In genomic region chr21:44087426-44088400, GRCh38 we compare ENCODE assay signal across 12 cellular contexts. TPM values are rescaled to one million over a fixed set of nuclear protein-coding genes. Genes with fewer than 3 reads are reported as not detected.
A peak's percentile ranks its signal among the peaks of the same experiment; 100 is the strongest.
DNase-seq lines count a peak whose midpoint lies in the region; FAIRE-seq and TF ChIP-seq lines count a peak whose summit lies in the region.
"Had no signal": no experiment of that assay in that cellular context is flagged by ENCODE, and none has a peak within 500 bp of the region (broad histone marks: within the 10 kb centered on the region; RNA-seq: fewer than 3 reads in every experiment).

No MANE protein-coding gene starts in this region.

- peak overlapping the region; percentile 97 for H3K27ac Mint-ChIP-seq in activated naive CD4-positive, alpha-beta T cell treated with anti-CD3 and anti-CD28 coated beads, Interleukin-2, amount 50 U/mL, for 24 hours
- peak overlapping the region; percentile 58 for H3K27ac Mint-ChIP-seq in type B pancreatic cell

- H3K27me3 ChIP-seq in adrenal gland (no peaks in the 10 kb centered on the region), esophagus muscularis mucosa (no peaks in the 10 kb centered on the region)
- H3K27me3 ChIP-seq: thyroid gland had no signal

- TF ChIP-seq POLR2A in adrenal gland (IDR thresholded peaks at IDR 0.05) = no peak
- no peak for TF ChIP-seq POLR2A in H54 (IDR thresholded peaks at IDR 0.05; ENCODE audit: low read depth, low read length)
- TF ChIP-seq POLR2A in esophagus muscularis mucosa (IDR thresholded peaks at IDR 0.05; ENCODE audit: low read depth) = no peak

- H3K36me3 ChIP-seq in adrenal gland (replicated peaks in 1 of 2) (peaks cover 0 to 60% of the 10 kb centered on the region in 2 donors), esophagus muscularis mucosa (peaks cover 46 to 98% (median 85%) of the 10 kb centered on the region in 4 donors)

- H3K4me3 ChIP-seq in adrenal gland = peak overlapping the region in 1 of 4 donors; percentile 8
- H3K4me3 ChIP-seq in esophagus muscularis mucosa = no peak overlapping the region
- H3K4me3 ChIP-seq: thyroid gland had no signal

- no peaks in the 10 kb centered on the region for H3K9me3 ChIP-seq in adrenal gland (replicated peaks in 1 of 3)
- H3K9me3 ChIP-seq in esophagus muscularis mucosa = no peaks in the 10 kb centered on the region
- H3K9me3 ChIP-seq: thyroid gland had no signal

- peaks cover 80% of the 10 kb centered on the region for H3K4me1 Mint-ChIP-seq in activated naive CD4-positive, alpha-beta T cell treated with anti-CD3 and anti-CD28 coated beads, Interleukin-2, amount 50 U/mL, for 24 hours
- H3K4me1 Mint-ChIP-seq in type B pancreatic cell (ENCODE audit: unreplicated experiment) = peaks cover 16% of the 10 kb centered on the region

- no peaks in the 10 kb centered on the region for H3K9me3 Mint-ChIP-seq in activated naive CD4-positive, alpha-beta T cell treated with anti-CD3 and anti-CD28 coated beads, Interleukin-2, amount 50 U/mL, for 24 hours
- no peaks in the 10 kb centered on the region for H3K9me3 Mint-ChIP-seq in type B pancreatic cell

- H3K4me3 Mint-ChIP-seq in activated naive CD4-positive, alpha-beta T cell treated with anti-CD3 and anti-CD28 coated beads, Interleukin-2, amount 50 U/mL, for 24 hours = peak overlapping the region; percentile 62
- no peak overlapping the region for H3K4me3 Mint-ChIP-seq in type B pancreatic cell

- DNase-seq in activated naive CD4-positive, alpha-beta T cell (lab: John Stamatoyannopoulos, UW) = no peak
- DNase-seq in adrenal gland (peak; percentile 45 to 78 (median 73)), mucosa of gallbladder (ENCODE audit: low spot score) (peak; percentile 13), type B pancreatic cell (ENCODE audit: extremely low spot score, unreplicated experiment) (peak; percentile 49), H54 (ENCODE audit: insufficient read length, low spot score) (no peak), esophagus muscularis mucosa (ENCODE audit: extremely low spot score) (no peak), NCI-H82 treated with DMSO at 0.1 percent for 48 hours (lab: John Stamatoyannopoulos, UW; ENCODE audit: unreplicated experiment) (no peak)
- DNase-seq: AML-193; NCI-H1417 treated with DMSO at 0.1 percent for 48 hours; stimulated activated CD4-positive, alpha-beta T cell treated with anti-CD3 and anti-CD28 coated beads, Interleukin-1b, Interleukin-23, amount 100 ng/mL, for 48 hours; thyroid gland had no signal

- H3K36me3 Mint-ChIP-seq in activated naive CD4-positive, alpha-beta T cell treated with anti-CD3 and anti-CD28 coated beads, Interleukin-2, amount 50 U/mL, for 24 hours = peaks cover 21% of the 10 kb centered on the region
- peaks cover 27% of the 10 kb centered on the region for H3K36me3 Mint-ChIP-seq in type B pancreatic cell

- no peaks in the 10 kb centered on the region for H3K27me3 Mint-ChIP-seq in activated naive CD4-positive, alpha-beta T cell treated with anti-CD3 and anti-CD28 coated beads, Interleukin-2, amount 50 U/mL, for 24 hours
- H3K27me3 Mint-ChIP-seq in type B pancreatic cell = no peaks in the 10 kb centered on the region

- WGBS in adrenal gland, 4 donors = 46 to 76% (median 56%) methylated on average over 26 to 33 of the region's 33 CpGs
- WGBS in esophagus muscularis mucosa = 89% methylated on average over 31 of the region's 33 CpGs

- H3K4me1 ChIP-seq in adrenal gland (replicated peaks in 1 of 2) (peaks cover 6 to 24% of the 10 kb centered on the region in 2 donors), esophagus muscularis mucosa (peaks cover 12 to 48% (median 25%) of the 10 kb centered on the region in 4 donors)

- peak overlapping the region in 2 of 5 donors; percentile 63 to 84 for H3K27ac ChIP-seq in adrenal gland
- H3K27ac ChIP-seq in esophagus muscularis mucosa (replicated peaks in 1 of 4) = peak overlapping the region in 1 of 4 donors; percentile 37

- no peak for FAIRE-seq in H54 (lab: Jason Lieb, UNC)

- intact Hi-C loops in adrenal gland (cut with DNase I) = no loop called here
- intact Hi-C loops in esophagus muscularis mucosa (cut with DNase I) = no loop called here

- no peak for TF ChIP-seq EP300 in esophagus muscularis mucosa (IDR thresholded peaks at IDR 0.05)

- TF ChIP-seq CTCF in adrenal gland (IDR thresholded peaks at IDR 0.05) (no peak), type B pancreatic cell (conservative IDR thresholded peaks at IDR 0.05) (no peak), esophagus muscularis mucosa (IDR thresholded peaks at IDR 0.05) (no peak)

RNA-seq across cellular contexts. Expression of gene PWP2, which starts 19.5 kb away (rescaled TPM):
- 10 to 100 TPM in 2 of 8 donors, 1 to 10 TPM in 6; 4.0 to 33.0 (median 5.7) TPM for total RNA-seq in adrenal gland
- 1 to 10 TPM in 2 of 3 donors, under 1 TPM in 1; 0.09 to 5.7 (median 4.0) TPM for polyA plus RNA-seq in adrenal gland
- 6.2 TPM for total RNA-seq in mucosa of gallbladder
- 5.1 and 5.8 TPM in 2 replicates for total RNA-seq in type B pancreatic cell (ENCODE audit: low replicate concordance)
- total RNA-seq in esophagus muscularis mucosa = 10 to 100 TPM in 1 of 4 donors, 1 to 10 TPM in 3; 1.9 to 10.8 (median 6.7) TPM

RNA-seq across cellular contexts. Expression of gene GATD3, which starts 45.8 kb away (rescaled TPM):
- 10 to 100 TPM in 6 of 8 donors, 1 to 10 TPM in 2; 4.6 to 53.4 (median 12.6) TPM for total RNA-seq in adrenal gland
- 10 to 100 TPM; 10.3 to 13.7 (median 10.9) TPM for polyA plus RNA-seq in adrenal gland
- 10.1 TPM for total RNA-seq in mucosa of gallbladder
- total RNA-seq in type B pancreatic cell (ENCODE audit: low replicate concordance) = 6.9 and 13.4 TPM in 2 replicates
- total RNA-seq in esophagus muscularis mucosa = 10 to 100 TPM in 2 of 4 donors, 1 to 10 TPM in 2; 4.3 to 31.6 (median 9.0) TPM

Comparison
In these comparisons a context has a peak if more than half of its experiments do, and no peak if none do; other contexts are left out.
1. DNase-seq: peak in adrenal gland (7 of 7), mucosa of gallbladder (single experiment) and type B pancreatic cell (single experiment); none in activated naive CD4-positive, alpha-beta T cell (0 of 4), H54 (single experiment), esophagus muscularis mucosa (single experiment) and NCI-H82 treated with DMSO at 0.1 percent for 48 hours (single experiment).